Comparison of ENCODE assay signal across 8 cellular contexts in genomic region chrX:118116308-118117068, GRCh38. TPM values are rescaled to one million over a fixed set of nuclear protein-coding genes. Genes with fewer than 3 reads are reported as not detected.
DNase-seq lines count a peak whose midpoint lies in the region; ATAC-seq, FAIRE-seq and TF ChIP-seq lines count a peak whose summit lies in the region.

TSS of gene KLHL13 (minus strand) at chrX:118116810. CDS start at chrX:118028473, 88,337 bp downstream.

- peak; percentile 79 to 83 for ATAC-seq in A549
- ATAC-seq in GM21381 (IDR thresholded peaks at IDR 0.05; ENCODE audit: unreplicated experiment) = no peak
- no peak for ATAC-seq in GM19035 (IDR thresholded peaks at IDR 0.05; ENCODE audit: unreplicated experiment)

- POLR2A ChIA-PET in A549 (lab: Yijun Ruan, JAX) (no interaction called here), MCF 10A (lab: Yijun Ruan, JAX) (no interaction called here)

- DNase-seq in A549 (ENCODE audit: low read depth in 1 of 2, low spot score in 1 of 2) (peak; percentile 14 to 15), GM12891 (ENCODE audit: insufficient read length, low spot score) (peak; percentile 40), NCI-H748 treated with DMSO at 0.1 percent for 48 hours (lab: John Stamatoyannopoulos, UW) (peak; percentile 9), MCF 10A (ENCODE audit: unreplicated experiment) (peak; percentile 33), renal cortical epithelial cell (ENCODE audit: low read depth) (no peak)

- H3K9me3 Mint-ChIP-seq in MCF 10A (ENCODE audit: unreplicated experiment) = no peaks in the 10 kb centered on the region

- no peak for TF ChIP-seq EP300 in A549 (IDR thresholded peaks at IDR 0.05)

- FAIRE-seq in A549 (lab: Jason Lieb, UNC) (no peak), GM12891 (lab: Jason Lieb, UNC) (peak; percentile 82)

- no peaks in the 10 kb centered on the region for H3K4me1 Mint-ChIP-seq in MCF 10A (ENCODE audit: insufficient read depth, unreplicated experiment)

- H3K36me3 Mint-ChIP-seq in MCF 10A (ENCODE audit: insufficient read depth, unreplicated experiment) = no peaks in the 10 kb centered on the region

- H3K4me2 ChIP-seq in A549 = peak within 1 kb of the TSS; percentile 76

- no peak for TF ChIP-seq RAD21 in A549 (conservative IDR thresholded peaks at IDR 0.05 in 1 of 2, IDR thresholded peaks at IDR 0.05 in 1 of 2)

- H3K4me3 ChIP-seq in A549 (peak within 1 kb of the TSS; percentile 83), iPS-15b (ENCODE audit: low read depth, low read length) (peak within 1 kb of the TSS; percentile 55)

- intact Hi-C loops in MCF 10A (cut with micrococcal nuclease) = no loop called here

- H3K27me3 Mint-ChIP-seq in MCF 10A (ENCODE audit: insufficient read depth, unreplicated experiment) = peaks cover 23% of the 10 kb centered on the region

- H3K27ac Mint-ChIP-seq in MCF 10A (ENCODE audit: low read depth, unreplicated experiment) = peak within 1 kb of the TSS; percentile 8

- H3K27ac ChIP-seq in A549 = peak within 1 kb of the TSS; percentile 78 to 94

- TF ChIP-seq CTCF in A549 (IDR thresholded peaks at IDR 0.05) = no peak
- no peak for TF ChIP-seq CTCF in MCF 10A (IDR thresholded peaks at IDR 0.05; ENCODE audit: unreplicated experiment)

- TF ChIP-seq POLR2A in A549 (IDR thresholded peaks at IDR 0.05; ENCODE audit: low read length) = no peak
- TF ChIP-seq POLR2A in GM12891 (IDR thresholded peaks at IDR 0.05; ENCODE audit: low read depth, low read length) = no peak

- H3K27me3 ChIP-seq in iPS-15b (ENCODE audit: control insufficient read depth, insufficient read depth, low read length) = peaks cover 10% of the 10 kb centered on the region

- H3K9ac ChIP-seq in iPS-15b (ENCODE audit: low read depth, low read length) = no peak within 1 kb of the TSS

- H3K4me3 Mint-ChIP-seq in MCF 10A (ENCODE audit: unreplicated experiment) = peak within 1 kb of the TSS; percentile 70

- H3K36me3 ChIP-seq in iPS-15b (ENCODE audit: control insufficient read depth, insufficient read depth, low read length) = no peaks in the 10 kb centered on the region

- CTCF ChIA-PET in A549 (lab: Yijun Ruan, JAX) (no interaction called here), MCF 10A (lab: Yijun Ruan, JAX) (no interaction called here)

- no TSS peak for BruUV-seq in MCF 10A (replicated peaks; lab: Mats Ljungman, UMichigan)

- H3K4me1 ChIP-seq in A549 (no peaks in the 10 kb centered on the region), iPS-15b (ENCODE audit: control insufficient read depth, insufficient read depth, low read length) (no peaks in the 10 kb centered on the region)

- H3K9me3 ChIP-seq in A549 (no peaks in the 10 kb centered on the region), iPS-15b (ENCODE audit: control insufficient read depth, insufficient read depth, low read length) (no peaks in the 10 kb centered on the region)

- 26% methylated on average over 11 of the region's 71 CpGs for WGBS in A549 (ENCODE audit: missing lambda C conversion rate)

TF ChIP-seq in A549, 52 proteins besides CTCF, POLR2A, EP300 and RAD21:
- TF ChIP-seq POLR2AphosphoS2 (conservative IDR thresholded peaks at IDR 0.05; ENCODE audit: low read length) (no peak), MAFK (IDR thresholded peaks at IDR 0.05; ENCODE audit: partially characterized antibody) (no peak), HDAC2 (IDR thresholded peaks at IDR 0.05) (no peak), BHLHE40 (IDR thresholded peaks at IDR 0.05; ENCODE audit: low read depth, low read length) (no peak), HOXB13 (CRISPR knock-in tag; IDR thresholded peaks at IDR 0.05; ENCODE audit: low read depth) (no peak), KDM5A (IDR thresholded peaks at IDR 0.05) (no peak), PHF8 (IDR thresholded peaks at IDR 0.05; ENCODE audit: borderline replicate concordance, low read depth) (peak; percentile 70; the same call in 1 of the 2 replicates), ZNF302 (CRISPR knock-in tag; IDR thresholded peaks at IDR 0.05) (no peak), HEYL (CRISPR knock-in tag; IDR thresholded peaks at IDR 0.05) (no peak), PBX3 (IDR thresholded peaks at IDR 0.05) (no peak), ZSCAN20 (CRISPR knock-in tag; IDR thresholded peaks at IDR 0.05) (no peak)
- TF ChIP-seq, protein P1, sequence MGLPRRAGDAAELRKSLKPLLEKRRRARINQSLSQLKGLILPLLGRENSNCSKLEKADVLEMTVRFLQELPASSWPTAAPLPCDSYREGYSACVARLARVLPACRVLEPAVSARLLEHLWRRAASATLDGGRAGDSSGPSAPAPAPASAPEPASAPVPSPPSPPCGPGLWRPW (IDR thresholded peaks at IDR 0.05) = no peak
- TF ChIP-seq, protein P2, sequence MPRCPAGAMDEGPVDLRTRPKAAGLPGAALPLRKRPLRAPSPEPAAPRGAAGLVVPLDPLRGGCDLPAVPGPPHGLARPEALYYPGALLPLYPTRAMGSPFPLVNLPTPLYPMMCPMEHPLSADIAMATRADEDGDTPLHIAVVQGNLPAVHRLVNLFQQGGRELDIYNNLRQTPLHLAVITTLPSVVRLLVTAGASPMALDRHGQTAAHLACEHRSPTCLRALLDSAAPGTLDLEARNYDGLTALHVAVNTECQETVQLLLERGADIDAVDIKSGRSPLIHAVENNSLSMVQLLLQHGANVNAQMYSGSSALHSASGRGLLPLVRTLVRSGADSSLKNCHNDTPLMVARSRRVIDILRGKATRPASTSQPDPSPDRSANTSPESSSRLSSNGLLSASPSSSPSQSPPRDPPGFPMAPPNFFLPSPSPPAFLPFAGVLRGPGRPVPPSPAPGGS (IDR thresholded peaks at IDR 0.05) = no peak
- TF ChIP-seq, protein P3, sequence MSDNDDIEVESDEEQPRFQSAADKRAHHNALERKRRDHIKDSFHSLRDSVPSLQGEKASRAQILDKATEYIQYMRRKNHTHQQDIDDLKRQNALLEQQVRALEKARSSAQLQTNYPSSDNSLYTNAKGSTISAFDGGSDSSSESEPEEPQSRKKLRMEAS (IDR thresholded peaks at IDR 0.05) = peak; percentile 17; the same call in 1 of the 2 replicates

TF ChIP-seq in GM12891, 5 proteins besides CTCF, POLR2A, EP300 and RAD21:
- TF ChIP-seq POLR2AphosphoS5 (IDR thresholded peaks at IDR 0.05; ENCODE audit: low read depth, low read length) = no peak
- no peak for TF ChIP-seq TAF1 (IDR thresholded peaks at IDR 0.05; ENCODE audit: low read depth, low read length)
- no peak for TF ChIP-seq PAX5 (IDR thresholded peaks at IDR 0.05; ENCODE audit: insufficient read depth, low read length, severe bottlenecking)
- TF ChIP-seq SPI1 (IDR thresholded peaks at IDR 0.05; ENCODE audit: low read depth, low read length) = no peak
- no peak for TF ChIP-seq POU2F2 (IDR thresholded peaks at IDR 0.05; ENCODE audit: low read depth, low read length)

RNA-seq across cellular contexts. Expression of gene KLHL13, which starts in this region (rescaled TPM):
- 1.0 and 1.4 TPM in 2 replicates for polyA plus RNA-seq in A549 (2011; rRNA removed)
- polyA plus RNA-seq in A549 (2012; cell fraction: cytosol; rRNA removed) = 0.44 and 0.46 TPM in 2 replicates
- polyA plus RNA-seq in A549 (2012; cell fraction: nucleus; rRNA removed) = 0.22 and 0.28 TPM in 2 replicates
- 0.76 to 0.82 TPM (median 0.77 TPM) in 3 replicates for polyA plus RNA-seq in A549 (2017; fragmentation: RNase III; extraction: RNeasy Plus Mini Kit Qiagen cat#74134 plus additional on column Dnase treatment)
- polyA minus RNA-seq in A549 (2011; rRNA and poly(A)+ RNA removed) = 0.62 and 0.92 TPM in 2 replicates
- polyA plus RNA-seq in GM12891 (2012; ENCODE audit: low read depth, missing spikeins) = 7.7 TPM
- 0.59 and 1.6 TPM in 2 replicates for total RNA-seq in MCF 10A (2022)
- total RNA-seq in renal cortical epithelial cell = 99.4 and 130 TPM in 2 replicates

Comparison
In these comparisons a context has a peak if more than half of its experiments do, and no peak if none do; other contexts are left out.
1. RNA of gene KLHL13 (total RNA-seq): 99.4 to 130 TPM in renal cortical epithelial cell; 0.59 to 1.6 TPM in MCF 10A; every median in the first group is over 10 times any median in the second.
2. ATAC-seq: peak in A549 (2 of 2); none in GM21381 (single experiment) and GM19035 (single experiment).